In genomic region chr6:151108548-151108947, GRCh38 we compare ENCODE assay signal across 26 cellular contexts.
"Had no signal": no experiment of that assay in that cellular context is flagged by ENCODE, and none has a peak within 500 bp of the region (broad histone marks: within the 10 kb centered on the region; RNA-seq: fewer than 3 reads in every experiment).

No MANE protein-coding gene starts in this region.

- H3K9me3 ChIP-seq: mucosa of descending colon, right lobe of liver, stomach, thyroid gland had no signal

- H3K36me3 Mint-ChIP-seq: immature natural killer cell, memory B cell had no signal

- ATAC-seq: effector memory CD8-positive, alpha-beta T cell; left colon; mucosa of descending colon; naive thymus-derived CD4-positive, alpha-beta T cell; right lobe of liver had no signal

- H3K9ac ChIP-seq: neural progenitor cell, parathyroid adenoma had no signal

- H3K79me2 ChIP-seq: parathyroid adenoma had no signal

- H3K4me3 Mint-ChIP-seq: effector memory CD8-positive, alpha-beta T cell; immature natural killer cell; memory B cell; mesothelial cell of epicardium; naive thymus-derived CD4-positive, alpha-beta T cell; nephron; neural progenitor cell had no signal

- H3K27ac Mint-ChIP-seq: effector memory CD8-positive, alpha-beta T cell; immature natural killer cell; memory B cell; naive thymus-derived CD4-positive, alpha-beta T cell; nephron; progenitor cell of endocrine pancreas had no signal

- H3K4me1 Mint-ChIP-seq: immature natural killer cell, memory B cell had no signal

- DNase-seq: cortex of kidney; effector memory CD8-positive, alpha-beta T cell; hypothalamus; immature natural killer cell; islet precursor cell; kidney glomerular epithelial cell; left colon; mucosa of descending colon; naive thymus-derived CD4-positive, alpha-beta T cell; small intestine; stimulated activated CD4-positive, alpha-beta T cell treated with anti-CD3 and anti-CD28 coated beads, Interleukin-15, amount 100 ng/mL, for 24 hours; stimulated activated CD4-positive, alpha-beta T cell treated with anti-CD3 and anti-CD28 coated beads, Interleukin-4, amount 100 ng/mL, for 1 hour; stimulated activated CD8-positive, alpha-beta memory T cell treated with anti-CD3 and anti-CD28 coated beads, Interleukin-4, amount 100 ng/mL, for 48 hours; stimulated activated naive CD4-positive, alpha-beta T cell treated with Interleukin-2 at 50 U/mL for 16 hours; stomach; thyroid gland; trophoblast cell had no signal

- H3K9me3 Mint-ChIP-seq: immature natural killer cell, mesothelial cell of epicardium, nephron, neural progenitor cell had no signal

- FAIRE-seq: frontal cortex, small intestine had no signal

- H3K27me3 ChIP-seq: neural progenitor cell, right lobe of liver, stomach, thyroid gland had no signal

- H3K27ac ChIP-seq: neural progenitor cell, parathyroid adenoma, right lobe of liver, stomach, thyroid gland had no signal

- H3K4me2 ChIP-seq: neural progenitor cell had no signal

- H3K4me3 ChIP-seq: lung, mucosa of descending colon, neural progenitor cell, right lobe of liver, stomach, thyroid gland had no signal

- H2AFZ ChIP-seq: neural progenitor cell, parathyroid adenoma had no signal

- H3K36me3 ChIP-seq: neural progenitor cell, right lobe of liver, stomach, thyroid gland had no signal

- H3K4me1 ChIP-seq: neural progenitor cell, parathyroid adenoma, right lobe of liver, stomach, thyroid gland had no signal
